1 cellular context compared by ENCODE assay signal in the genomic region with DNA sequence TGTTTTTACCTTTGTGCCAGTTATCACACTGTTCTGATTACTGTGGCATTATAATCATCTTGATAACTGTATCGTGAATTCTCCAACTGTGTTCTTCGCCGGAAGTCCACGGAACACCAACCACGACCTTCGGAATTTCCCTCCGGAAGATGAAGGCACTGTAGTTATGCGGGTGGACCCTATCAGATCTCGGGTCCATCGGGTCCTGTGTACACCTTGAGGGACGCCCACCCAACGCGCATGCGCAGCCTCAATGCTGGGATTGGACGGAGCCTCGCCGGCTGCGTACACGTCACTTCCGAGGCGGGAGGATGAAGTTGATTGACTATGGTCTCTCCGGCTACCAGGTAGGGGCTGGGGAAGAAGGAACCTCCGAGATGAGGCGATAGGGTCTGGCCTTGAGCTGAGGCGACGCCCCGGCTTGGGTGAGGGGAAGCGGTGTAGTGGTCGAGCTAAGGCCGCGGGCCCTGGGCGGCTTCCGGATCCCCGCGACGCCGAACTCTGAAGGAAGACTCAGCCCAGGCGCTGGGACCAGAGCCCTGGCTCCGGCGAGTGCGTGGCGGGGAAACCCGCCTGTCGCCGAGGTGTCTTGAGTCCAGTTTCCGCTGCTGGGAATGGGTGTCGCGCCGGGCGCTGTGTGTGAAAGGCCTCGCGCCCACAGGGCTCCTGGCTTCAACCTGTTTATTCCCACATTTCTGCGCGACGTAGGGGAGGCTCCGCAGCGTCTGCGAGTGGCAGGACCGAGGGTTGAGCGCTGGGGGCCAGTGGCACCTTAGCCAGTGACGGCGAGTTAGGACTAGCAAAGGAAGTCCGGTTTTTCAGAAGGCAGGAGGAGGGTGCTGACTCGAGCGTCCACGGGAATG.
TF ChIP-seq lines count a peak whose summit lies in the region.

A gene with protein sequence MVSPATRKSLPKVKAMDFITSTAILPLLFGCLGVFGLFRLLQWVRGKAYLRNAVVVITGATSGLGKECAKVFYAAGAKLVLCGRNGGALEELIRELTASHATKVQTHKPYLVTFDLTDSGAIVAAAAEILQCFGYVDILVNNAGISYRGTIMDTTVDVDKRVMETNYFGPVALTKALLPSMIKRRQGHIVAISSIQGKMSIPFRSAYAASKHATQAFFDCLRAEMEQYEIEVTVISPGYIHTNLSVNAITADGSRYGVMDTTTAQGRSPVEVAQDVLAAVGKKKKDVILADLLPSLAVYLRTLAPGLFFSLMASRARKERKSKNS (plus strand): TSS at position 320 of the 863 bp plus-strand sequence. CDS start 8 bp downstream, at position 328.

TF ChIP-seq in HepG2, 621 proteins besides CTCF, POLR2A, EP300 and RAD21 (continued from another document and continues in another):
- TF ChIP-seq, protein P1, sequence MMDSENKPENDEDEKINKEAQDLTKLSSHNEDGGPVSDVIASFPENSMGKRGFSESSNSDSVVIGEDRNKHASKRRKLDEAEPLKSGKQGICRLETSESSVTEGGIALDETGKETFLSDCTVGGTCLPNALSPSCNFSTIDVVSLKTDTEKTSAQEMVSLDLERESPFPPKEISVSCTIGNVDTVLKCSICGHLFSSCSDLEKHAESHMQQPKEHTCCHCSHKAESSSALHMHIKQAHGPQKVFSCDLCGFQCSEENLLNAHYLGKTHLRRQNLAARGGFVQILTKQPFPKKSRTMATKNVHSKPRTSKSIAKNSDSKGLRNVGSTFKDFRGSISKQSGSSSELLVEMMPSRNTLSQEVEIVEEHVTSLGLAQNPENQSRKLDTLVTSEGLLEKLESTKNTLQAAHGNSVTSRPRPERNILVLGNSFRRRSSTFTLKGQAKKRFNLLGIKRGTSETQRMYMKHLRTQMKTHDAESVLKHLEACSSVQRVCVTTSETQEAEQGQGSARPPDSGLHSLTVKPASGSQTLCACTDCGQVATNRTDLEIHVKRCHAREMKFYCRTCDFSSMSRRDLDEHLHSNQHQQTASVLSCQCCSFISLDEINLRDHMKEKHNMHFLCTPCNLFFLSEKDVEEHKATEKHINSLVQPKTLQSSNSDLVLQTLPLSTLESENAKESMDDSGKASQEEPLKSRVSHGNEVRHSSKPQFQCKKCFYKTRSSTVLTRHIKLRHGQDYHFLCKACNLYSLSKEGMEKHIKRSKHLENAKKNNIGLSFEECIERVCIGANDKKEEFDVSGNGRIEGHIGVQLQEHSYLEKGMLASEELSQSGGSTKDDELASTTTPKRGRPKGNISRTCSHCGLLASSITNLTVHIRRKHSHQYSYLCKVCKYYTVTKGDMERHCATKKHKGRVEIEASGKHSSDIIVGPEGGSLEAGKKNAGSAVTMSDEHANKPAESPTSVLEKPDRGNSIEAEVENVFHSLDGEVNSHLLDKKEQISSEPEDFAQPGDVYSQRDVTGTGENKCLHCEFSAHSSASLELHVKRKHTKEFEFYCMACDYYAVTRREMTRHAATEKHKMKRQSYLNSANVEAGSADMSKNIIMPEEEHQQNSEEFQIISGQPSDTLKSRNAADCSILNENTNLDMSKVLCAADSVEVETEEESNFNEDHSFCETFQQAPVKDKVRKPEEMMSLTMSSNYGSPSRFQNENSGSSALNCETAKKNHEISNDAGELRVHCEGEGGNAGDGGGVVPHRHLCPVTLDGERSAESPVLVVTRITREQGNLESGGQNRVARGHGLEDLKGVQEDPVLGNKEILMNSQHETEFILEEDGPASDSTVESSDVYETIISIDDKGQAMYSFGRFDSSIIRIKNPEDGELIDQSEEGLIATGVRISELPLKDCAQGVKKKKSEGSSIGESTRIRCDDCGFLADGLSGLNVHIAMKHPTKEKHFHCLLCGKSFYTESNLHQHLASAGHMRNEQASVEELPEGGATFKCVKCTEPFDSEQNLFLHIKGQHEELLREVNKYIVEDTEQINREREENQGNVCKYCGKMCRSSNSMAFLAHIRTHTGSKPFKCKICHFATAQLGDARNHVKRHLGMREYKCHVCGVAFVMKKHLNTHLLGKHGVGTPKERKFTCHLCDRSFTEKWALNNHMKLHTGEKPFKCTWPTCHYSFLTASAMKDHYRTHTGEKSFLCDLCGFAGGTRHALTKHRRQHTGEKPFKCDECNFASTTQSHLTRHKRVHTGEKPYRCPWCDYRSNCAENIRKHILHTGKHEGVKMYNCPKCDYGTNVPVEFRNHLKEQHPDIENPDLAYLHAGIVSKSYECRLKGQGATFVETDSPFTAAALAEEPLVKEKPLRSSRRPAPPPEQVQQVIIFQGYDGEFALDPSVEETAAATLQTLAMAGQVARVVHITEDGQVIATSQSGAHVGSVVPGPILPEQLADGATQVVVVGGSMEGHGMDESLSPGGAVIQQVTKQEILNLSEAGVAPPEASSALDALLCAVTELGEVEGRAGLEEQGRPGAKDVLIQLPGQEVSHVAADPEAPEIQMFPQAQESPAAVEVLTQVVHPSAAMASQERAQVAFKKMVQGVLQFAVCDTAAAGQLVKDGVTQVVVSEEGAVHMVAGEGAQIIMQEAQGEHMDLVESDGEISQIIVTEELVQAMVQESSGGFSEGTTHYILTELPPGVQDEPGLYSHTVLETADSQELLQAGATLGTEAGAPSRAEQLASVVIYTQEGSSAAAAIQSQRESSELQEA (CRISPR knock-in tag; IDR thresholded peaks at IDR 0.05; ENCODE audit: not compliant biosample characterization) = peak; percentile 61
- 0 out of 2 replicates have a peak, but pooled peaks have one; percentile 36 for TF ChIP-seq HMG20B (CRISPR knock-in tag; conservative IDR thresholded peaks at IDR 0.05)
- TF ChIP-seq SPEN (CRISPR knock-in tag; IDR thresholded peaks at IDR 0.05; ENCODE audit: low read depth) = peak; percentile 83
- no peak for TF ChIP-seq MAZ (IDR thresholded peaks at IDR 0.05; ENCODE audit: borderline replicate concordance, low read depth, low read length)
- peak; percentile 42; the same call in 1 of the 2 replicates for TF ChIP-seq MAZ (CRISPR knock-in tag; IDR thresholded peaks at IDR 0.05; ENCODE audit: low read depth)
- TF ChIP-seq ZFY (CRISPR knock-in tag; IDR thresholded peaks at IDR 0.05) = peak; percentile 74
- no peak for TF ChIP-seq HNRNPH1 (optimal IDR thresholded peaks at IDR 0.05; ENCODE audit: low read depth, low read length)
- peak; percentile 45; the same call in 1 of the 2 replicates for TF ChIP-seq FOXO1 (CRISPR knock-in tag; IDR thresholded peaks at IDR 0.05)
- TF ChIP-seq ZBTB1 (CRISPR knock-in tag; IDR thresholded peaks at IDR 0.05; ENCODE audit: borderline replicate concordance) = no peak
- TF ChIP-seq, protein P2, sequence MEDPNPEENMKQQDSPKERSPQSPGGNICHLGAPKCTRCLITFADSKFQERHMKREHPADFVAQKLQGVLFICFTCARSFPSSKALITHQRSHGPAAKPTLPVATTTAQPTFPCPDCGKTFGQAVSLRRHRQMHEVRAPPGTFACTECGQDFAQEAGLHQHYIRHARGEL (CRISPR knock-in tag; IDR thresholded peaks at IDR 0.05) = no peak
- TF ChIP-seq, protein P3, sequence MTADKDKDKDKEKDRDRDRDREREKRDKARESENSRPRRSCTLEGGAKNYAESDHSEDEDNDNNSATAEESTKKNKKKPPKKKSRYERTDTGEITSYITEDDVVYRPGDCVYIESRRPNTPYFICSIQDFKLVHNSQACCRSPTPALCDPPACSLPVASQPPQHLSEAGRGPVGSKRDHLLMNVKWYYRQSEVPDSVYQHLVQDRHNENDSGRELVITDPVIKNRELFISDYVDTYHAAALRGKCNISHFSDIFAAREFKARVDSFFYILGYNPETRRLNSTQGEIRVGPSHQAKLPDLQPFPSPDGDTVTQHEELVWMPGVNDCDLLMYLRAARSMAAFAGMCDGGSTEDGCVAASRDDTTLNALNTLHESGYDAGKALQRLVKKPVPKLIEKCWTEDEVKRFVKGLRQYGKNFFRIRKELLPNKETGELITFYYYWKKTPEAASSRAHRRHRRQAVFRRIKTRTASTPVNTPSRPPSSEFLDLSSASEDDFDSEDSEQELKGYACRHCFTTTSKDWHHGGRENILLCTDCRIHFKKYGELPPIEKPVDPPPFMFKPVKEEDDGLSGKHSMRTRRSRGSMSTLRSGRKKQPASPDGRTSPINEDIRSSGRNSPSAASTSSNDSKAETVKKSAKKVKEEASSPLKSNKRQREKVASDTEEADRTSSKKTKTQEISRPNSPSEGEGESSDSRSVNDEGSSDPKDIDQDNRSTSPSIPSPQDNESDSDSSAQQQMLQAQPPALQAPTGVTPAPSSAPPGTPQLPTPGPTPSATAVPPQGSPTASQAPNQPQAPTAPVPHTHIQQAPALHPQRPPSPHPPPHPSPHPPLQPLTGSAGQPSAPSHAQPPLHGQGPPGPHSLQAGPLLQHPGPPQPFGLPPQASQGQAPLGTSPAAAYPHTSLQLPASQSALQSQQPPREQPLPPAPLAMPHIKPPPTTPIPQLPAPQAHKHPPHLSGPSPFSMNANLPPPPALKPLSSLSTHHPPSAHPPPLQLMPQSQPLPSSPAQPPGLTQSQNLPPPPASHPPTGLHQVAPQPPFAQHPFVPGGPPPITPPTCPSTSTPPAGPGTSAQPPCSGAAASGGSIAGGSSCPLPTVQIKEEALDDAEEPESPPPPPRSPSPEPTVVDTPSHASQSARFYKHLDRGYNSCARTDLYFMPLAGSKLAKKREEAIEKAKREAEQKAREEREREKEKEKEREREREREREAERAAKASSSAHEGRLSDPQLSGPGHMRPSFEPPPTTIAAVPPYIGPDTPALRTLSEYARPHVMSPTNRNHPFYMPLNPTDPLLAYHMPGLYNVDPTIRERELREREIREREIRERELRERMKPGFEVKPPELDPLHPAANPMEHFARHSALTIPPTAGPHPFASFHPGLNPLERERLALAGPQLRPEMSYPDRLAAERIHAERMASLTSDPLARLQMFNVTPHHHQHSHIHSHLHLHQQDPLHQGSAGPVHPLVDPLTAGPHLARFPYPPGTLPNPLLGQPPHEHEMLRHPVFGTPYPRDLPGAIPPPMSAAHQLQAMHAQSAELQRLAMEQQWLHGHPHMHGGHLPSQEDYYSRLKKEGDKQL (CRISPR knock-in tag; IDR thresholded peaks at IDR 0.05; ENCODE audit: low read depth) = no peak
- no peak for TF ChIP-seq ZNF432 (CRISPR knock-in tag; IDR thresholded peaks at IDR 0.05; ENCODE audit: borderline replicate concordance)
- TF ChIP-seq ESRRA (CRISPR knock-in tag; IDR thresholded peaks at IDR 0.05; ENCODE audit: low read depth) = 0 out of 2 replicates have a peak, but pooled peaks have one; percentile 43
- peak; percentile 64 for TF ChIP-seq AGO1 (IDR thresholded peaks at IDR 0.05; ENCODE audit: low read depth, low read length, poor library complexity, severe bottlenecking)
- TF ChIP-seq, protein P4, sequence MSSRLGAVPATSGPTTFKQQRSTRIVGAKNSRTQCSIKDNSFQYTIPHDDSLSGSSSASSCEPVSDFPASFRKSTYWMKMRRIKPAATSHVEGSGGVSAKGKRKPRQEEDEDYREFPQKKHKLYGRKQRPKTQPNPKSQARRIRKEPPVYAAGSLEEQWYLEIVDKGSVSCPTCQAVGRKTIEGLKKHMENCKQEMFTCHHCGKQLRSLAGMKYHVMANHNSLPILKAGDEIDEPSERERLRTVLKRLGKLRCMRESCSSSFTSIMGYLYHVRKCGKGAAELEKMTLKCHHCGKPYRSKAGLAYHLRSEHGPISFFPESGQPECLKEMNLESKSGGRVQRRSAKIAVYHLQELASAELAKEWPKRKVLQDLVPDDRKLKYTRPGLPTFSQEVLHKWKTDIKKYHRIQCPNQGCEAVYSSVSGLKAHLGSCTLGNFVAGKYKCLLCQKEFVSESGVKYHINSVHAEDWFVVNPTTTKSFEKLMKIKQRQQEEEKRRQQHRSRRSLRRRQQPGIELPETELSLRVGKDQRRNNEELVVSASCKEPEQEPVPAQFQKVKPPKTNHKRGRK (CRISPR knock-in tag; IDR thresholded peaks at IDR 0.05) = no peak
- TF ChIP-seq, protein P5, sequence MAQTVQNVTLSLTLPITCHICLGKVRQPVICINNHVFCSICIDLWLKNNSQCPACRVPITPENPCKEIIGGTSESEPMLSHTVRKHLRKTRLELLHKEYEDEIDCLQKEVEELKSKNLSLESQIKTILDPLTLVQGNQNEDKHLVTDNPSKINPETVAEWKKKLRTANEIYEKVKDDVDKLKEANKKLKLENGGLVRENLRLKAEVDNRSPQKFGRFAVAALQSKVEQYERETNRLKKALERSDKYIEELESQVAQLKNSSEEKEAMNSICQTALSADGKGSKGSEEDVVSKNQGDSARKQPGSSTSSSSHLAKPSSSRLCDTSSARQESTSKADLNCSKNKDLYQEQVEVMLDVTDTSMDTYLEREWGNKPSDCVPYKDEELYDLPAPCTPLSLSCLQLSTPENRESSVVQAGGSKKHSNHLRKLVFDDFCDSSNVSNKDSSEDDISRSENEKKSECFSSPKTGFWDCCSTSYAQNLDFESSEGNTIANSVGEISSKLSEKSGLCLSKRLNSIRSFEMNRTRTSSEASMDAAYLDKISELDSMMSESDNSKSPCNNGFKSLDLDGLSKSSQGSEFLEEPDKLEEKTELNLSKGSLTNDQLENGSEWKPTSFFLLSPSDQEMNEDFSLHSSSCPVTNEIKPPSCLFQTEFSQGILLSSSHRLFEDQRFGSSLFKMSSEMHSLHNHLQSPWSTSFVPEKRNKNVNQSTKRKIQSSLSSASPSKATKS (CRISPR knock-in tag; IDR thresholded peaks at IDR 0.05) = no peak
- no peak for TF ChIP-seq MATR3 (CRISPR knock-in tag; IDR thresholded peaks at IDR 0.05)
- TF ChIP-seq, protein P6, sequence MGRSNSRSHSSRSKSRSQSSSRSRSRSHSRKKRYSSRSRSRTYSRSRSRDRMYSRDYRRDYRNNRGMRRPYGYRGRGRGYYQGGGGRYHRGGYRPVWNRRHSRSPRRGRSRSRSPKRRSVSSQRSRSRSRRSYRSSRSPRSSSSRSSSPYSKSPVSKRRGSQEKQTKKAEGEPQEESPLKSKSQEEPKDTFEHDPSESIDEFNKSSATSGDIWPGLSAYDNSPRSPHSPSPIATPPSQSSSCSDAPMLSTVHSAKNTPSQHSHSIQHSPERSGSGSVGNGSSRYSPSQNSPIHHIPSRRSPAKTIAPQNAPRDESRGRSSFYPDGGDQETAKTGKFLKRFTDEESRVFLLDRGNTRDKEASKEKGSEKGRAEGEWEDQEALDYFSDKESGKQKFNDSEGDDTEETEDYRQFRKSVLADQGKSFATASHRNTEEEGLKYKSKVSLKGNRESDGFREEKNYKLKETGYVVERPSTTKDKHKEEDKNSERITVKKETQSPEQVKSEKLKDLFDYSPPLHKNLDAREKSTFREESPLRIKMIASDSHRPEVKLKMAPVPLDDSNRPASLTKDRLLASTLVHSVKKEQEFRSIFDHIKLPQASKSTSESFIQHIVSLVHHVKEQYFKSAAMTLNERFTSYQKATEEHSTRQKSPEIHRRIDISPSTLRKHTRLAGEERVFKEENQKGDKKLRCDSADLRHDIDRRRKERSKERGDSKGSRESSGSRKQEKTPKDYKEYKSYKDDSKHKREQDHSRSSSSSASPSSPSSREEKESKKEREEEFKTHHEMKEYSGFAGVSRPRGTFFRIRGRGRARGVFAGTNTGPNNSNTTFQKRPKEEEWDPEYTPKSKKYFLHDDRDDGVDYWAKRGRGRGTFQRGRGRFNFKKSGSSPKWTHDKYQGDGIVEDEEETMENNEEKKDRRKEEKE (IDR thresholded peaks at IDR 0.05) = no peak
- no peak for TF ChIP-seq NR2F1 (CRISPR knock-in tag; IDR thresholded peaks at IDR 0.05)
- no peak for TF ChIP-seq ZKSCAN5 (CRISPR knock-in tag; IDR thresholded peaks at IDR 0.05)
- TF ChIP-seq, protein P7, sequence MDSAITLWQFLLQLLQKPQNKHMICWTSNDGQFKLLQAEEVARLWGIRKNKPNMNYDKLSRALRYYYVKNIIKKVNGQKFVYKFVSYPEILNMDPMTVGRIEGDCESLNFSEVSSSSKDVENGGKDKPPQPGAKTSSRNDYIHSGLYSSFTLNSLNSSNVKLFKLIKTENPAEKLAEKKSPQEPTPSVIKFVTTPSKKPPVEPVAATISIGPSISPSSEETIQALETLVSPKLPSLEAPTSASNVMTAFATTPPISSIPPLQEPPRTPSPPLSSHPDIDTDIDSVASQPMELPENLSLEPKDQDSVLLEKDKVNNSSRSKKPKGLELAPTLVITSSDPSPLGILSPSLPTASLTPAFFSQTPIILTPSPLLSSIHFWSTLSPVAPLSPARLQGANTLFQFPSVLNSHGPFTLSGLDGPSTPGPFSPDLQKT (CRISPR knock-in tag; IDR thresholded peaks at IDR 0.05; ENCODE audit: borderline replicate concordance) = no peak
- TF ChIP-seq FOSL1 (CRISPR knock-in tag; IDR thresholded peaks at IDR 0.05; ENCODE audit: borderline replicate concordance) = no peak
- no peak for TF ChIP-seq ZNF878 (CRISPR knock-in tag; IDR thresholded peaks at IDR 0.05)
- no peak for TF ChIP-seq ZNF138 (CRISPR knock-in tag; IDR thresholded peaks at IDR 0.05; ENCODE audit: low read depth)
- no peak for TF ChIP-seq ZNF530 (CRISPR knock-in tag; IDR thresholded peaks at IDR 0.05; ENCODE audit: low read depth)
